In the genomic region with DNA sequence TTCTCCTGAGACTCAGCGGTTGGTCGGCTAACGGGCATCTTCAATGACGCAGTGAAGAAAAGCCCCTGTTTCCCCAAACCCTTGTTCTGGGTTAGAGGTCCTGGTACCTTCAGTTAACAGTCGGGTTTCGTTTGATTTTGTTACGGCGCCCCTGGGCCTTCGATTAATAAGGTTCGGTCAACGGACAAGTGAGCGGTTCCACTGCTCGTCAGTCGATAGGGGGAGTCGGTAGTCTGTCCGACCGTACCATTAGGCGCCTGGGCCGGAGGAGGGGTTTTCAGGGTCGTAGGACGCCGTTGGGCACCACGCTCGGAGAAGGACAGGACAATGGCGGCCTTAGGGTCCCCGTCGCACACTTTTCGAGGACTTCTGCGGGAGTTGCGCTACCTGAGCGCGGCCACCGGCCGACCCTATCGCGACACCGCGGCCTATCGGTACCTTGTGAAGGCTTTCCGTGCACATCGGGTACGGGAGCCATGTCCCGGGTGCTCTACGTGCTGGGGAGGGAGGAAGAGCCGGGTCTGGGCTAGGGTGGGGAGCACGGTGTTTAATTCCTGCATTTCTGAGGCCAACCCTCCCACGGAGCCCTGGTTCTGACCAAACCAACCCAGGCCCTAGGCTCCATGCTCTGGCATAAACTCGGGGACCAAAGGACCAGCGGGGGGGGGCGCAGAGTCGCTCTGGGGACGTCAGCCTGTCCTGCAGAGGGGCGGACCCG, we compare ENCODE assay signal across 1 cellular context.
TF ChIP-seq lines count a peak whose summit lies in the region.

A gene with protein sequence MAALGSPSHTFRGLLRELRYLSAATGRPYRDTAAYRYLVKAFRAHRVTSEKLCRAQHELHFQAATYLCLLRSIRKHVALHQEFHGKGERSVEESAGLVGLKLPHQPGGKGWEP (plus strand): TSS at position 280 of the 718 bp plus-strand sequence. CDS start 48 bp downstream, at position 328.

TF ChIP-seq in HepG2, 621 proteins besides CTCF, POLR2A, EP300 and RAD21 (continued from another document and continues in another):
- TF ChIP-seq, protein P1, sequence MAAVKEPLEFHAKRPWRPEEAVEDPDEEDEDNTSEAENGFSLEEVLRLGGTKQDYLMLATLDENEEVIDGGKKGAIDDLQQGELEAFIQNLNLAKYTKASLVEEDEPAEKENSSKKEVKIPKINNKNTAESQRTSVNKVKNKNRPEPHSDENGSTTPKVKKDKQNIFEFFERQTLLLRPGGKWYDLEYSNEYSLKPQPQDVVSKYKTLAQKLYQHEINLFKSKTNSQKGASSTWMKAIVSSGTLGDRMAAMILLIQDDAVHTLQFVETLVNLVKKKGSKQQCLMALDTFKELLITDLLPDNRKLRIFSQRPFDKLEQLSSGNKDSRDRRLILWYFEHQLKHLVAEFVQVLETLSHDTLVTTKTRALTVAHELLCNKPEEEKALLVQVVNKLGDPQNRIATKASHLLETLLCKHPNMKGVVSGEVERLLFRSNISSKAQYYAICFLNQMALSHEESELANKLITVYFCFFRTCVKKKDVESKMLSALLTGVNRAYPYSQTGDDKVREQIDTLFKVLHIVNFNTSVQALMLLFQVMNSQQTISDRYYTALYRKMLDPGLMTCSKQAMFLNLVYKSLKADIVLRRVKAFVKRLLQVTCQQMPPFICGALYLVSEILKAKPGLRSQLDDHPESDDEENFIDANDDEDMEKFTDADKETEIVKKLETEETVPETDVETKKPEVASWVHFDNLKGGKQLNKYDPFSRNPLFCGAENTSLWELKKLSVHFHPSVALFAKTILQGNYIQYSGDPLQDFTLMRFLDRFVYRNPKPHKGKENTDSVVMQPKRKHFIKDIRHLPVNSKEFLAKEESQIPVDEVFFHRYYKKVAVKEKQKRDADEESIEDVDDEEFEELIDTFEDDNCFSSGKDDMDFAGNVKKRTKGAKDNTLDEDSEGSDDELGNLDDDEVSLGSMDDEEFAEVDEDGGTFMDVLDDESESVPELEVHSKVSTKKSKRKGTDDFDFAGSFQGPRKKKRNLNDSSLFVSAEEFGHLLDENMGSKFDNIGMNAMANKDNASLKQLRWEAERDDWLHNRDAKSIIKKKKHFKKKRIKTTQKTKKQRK (IDR thresholded peaks at IDR 0.05; ENCODE audit: low read length), result no peak
- TF ChIP-seq, protein P2, sequence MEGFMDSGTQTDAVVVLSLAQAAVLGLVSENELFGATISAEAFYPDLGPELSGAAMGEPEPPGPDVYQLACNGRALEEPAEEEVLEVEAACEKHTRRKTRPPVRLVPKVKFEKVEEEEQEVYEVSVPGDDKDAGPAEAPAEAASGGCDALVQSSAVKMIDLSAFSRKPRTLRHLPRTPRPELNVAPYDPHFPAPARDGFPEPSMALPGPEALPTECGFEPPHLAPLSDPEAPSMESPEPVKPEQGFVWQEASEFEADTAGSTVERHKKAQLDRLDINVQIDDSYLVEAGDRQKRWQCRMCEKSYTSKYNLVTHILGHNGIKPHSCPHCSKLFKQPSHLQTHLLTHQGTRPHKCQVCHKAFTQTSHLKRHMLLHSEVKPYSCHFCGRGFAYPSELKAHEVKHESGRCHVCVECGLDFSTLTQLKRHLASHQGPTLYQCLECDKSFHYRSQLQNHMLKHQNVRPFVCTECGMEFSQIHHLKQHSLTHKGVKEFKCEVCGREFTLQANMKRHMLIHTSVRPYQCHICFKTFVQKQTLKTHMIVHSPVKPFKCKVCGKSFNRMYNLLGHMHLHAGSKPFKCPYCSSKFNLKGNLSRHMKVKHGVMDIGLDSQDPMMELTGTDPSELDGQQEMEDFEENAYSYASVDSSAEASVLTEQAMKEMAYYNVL (CRISPR knock-in tag; IDR thresholded peaks at IDR 0.05; ENCODE audit: borderline replicate concordance), result no peak; the same call in 1 of the 2 replicates
- no peak for TF ChIP-seq TOE1 (CRISPR knock-in tag; IDR thresholded peaks at IDR 0.05)
- peak; percentile 78 for TF ChIP-seq POLR2AphosphoS5 (IDR thresholded peaks at IDR 0.05; ENCODE audit: low read depth, low read length)
- peak; percentile 76 for TF ChIP-seq ATF1 (CRISPR knock-in tag; IDR thresholded peaks at IDR 0.05)
- TF ChIP-seq HOXD1 (CRISPR knock-in tag; IDR thresholded peaks at IDR 0.05), result peak; percentile 57; the same call in 1 of the 2 replicates
- TF ChIP-seq, protein P3, sequence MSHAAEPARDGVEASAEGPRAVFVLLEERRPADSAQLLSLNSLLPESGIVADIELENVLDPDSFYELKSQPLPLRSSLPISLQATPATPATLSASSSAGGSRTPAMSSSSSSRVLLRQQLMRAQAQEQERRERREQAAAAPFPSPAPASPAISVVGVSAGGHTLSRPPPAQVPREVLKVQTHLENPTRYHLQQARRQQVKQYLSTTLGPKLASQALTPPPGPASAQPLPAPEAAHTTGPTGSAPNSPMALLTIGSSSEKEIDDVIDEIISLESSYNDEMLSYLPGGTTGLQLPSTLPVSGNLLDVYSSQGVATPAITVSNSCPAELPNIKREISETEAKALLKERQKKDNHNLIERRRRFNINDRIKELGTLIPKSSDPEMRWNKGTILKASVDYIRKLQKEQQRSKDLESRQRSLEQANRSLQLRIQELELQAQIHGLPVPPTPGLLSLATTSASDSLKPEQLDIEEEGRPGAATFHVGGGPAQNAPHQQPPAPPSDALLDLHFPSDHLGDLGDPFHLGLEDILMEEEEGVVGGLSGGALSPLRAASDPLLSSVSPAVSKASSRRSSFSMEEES (CRISPR knock-in tag; IDR thresholded peaks at IDR 0.05), result no peak
- TF ChIP-seq, protein P4, sequence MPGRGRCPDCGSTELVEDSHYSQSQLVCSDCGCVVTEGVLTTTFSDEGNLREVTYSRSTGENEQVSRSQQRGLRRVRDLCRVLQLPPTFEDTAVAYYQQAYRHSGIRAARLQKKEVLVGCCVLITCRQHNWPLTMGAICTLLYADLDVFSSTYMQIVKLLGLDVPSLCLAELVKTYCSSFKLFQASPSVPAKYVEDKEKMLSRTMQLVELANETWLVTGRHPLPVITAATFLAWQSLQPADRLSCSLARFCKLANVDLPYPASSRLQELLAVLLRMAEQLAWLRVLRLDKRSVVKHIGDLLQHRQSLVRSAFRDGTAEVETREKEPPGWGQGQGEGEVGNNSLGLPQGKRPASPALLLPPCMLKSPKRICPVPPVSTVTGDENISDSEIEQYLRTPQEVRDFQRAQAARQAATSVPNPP (CRISPR knock-in tag; IDR thresholded peaks at IDR 0.05), result peak; percentile 70; the same call in 1 of the 2 replicates
- TF ChIP-seq, protein P5, sequence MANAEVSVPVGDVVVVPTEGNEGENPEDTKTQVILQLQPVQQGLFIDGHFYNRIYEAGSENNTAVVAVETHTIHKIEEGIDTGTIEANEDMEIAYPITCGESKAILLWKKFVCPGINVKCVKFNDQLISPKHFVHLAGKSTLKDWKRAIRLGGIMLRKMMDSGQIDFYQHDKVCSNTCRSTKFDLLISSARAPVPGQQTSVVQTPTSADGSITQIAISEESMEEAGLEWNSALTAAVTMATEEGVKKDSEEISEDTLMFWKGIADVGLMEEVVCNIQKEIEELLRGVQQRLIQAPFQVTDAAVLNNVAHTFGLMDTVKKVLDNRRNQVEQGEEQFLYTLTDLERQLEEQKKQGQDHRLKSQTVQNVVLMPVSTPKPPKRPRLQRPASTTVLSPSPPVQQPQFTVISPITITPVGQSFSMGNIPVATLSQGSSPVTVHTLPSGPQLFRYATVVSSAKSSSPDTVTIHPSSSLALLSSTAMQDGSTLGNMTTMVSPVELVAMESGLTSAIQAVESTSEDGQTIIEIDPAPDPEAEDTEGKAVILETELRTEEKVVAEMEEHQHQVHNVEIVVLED (CRISPR knock-in tag; IDR thresholded peaks at IDR 0.05; ENCODE audit: borderline replicate concordance), result peak; percentile 53; the same call in 1 of the 2 replicates
- TF ChIP-seq NR2F1 (CRISPR knock-in tag; IDR thresholded peaks at IDR 0.05), result peak in 1 of 2 experiments; percentile 42; a peak in 1 of 4 replicates
- no peak for TF ChIP-seq SOX6 (IDR thresholded peaks at IDR 0.05)
- peak; percentile 34; the same call in 1 of the 2 replicates for TF ChIP-seq SOX6 (CRISPR knock-in tag; IDR thresholded peaks at IDR 0.05)
- no peak for TF ChIP-seq CAMTA2 (CRISPR knock-in tag; IDR thresholded peaks at IDR 0.05; ENCODE audit: borderline replicate concordance)
- peak; percentile 25; the same call in 1 of the 2 replicates for TF ChIP-seq ISX (CRISPR knock-in tag; conservative IDR thresholded peaks at IDR 0.05)
- TF ChIP-seq, protein P6, sequence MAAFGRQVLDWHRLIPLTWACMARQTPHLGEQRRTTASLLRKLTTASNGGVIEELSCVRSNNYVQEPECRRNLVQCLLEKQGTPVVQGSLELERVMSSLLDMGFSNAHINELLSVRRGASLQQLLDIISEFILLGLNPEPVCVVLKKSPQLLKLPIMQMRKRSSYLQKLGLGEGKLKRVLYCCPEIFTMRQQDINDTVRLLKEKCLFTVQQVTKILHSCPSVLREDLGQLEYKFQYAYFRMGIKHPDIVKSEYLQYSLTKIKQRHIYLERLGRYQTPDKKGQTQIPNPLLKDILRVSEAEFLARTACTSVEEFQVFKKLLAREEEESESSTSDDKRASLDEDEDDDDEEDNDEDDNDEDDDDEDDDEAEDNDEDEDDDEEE (CRISPR knock-in tag; IDR thresholded peaks at IDR 0.05), result peak; percentile 81; the same call in 1 of the 2 replicates
- peak; percentile 60; the same call in 1 of the 2 replicates for TF ChIP-seq RFX5 (IDR thresholded peaks at IDR 0.05; ENCODE audit: low read depth, low read length)
- peak; percentile 29; the same call in 1 of the 2 replicates for TF ChIP-seq TOPORS (CRISPR knock-in tag; IDR thresholded peaks at IDR 0.05)
- TF ChIP-seq, protein P7, sequence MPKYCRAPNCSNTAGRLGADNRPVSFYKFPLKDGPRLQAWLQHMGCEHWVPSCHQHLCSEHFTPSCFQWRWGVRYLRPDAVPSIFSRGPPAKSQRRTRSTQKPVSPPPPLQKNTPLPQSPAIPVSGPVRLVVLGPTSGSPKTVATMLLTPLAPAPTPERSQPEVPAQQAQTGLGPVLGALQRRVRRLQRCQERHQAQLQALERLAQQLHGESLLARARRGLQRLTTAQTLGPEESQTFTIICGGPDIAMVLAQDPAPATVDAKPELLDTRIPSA (CRISPR knock-in tag; IDR thresholded peaks at IDR 0.05; ENCODE audit: borderline replicate concordance), result no peak
- 0 out of 2 replicates have a peak, but pooled peaks have one; percentile 26 for TF ChIP-seq ARHGAP35 (CRISPR knock-in tag; IDR thresholded peaks at IDR 0.05; ENCODE audit: borderline replicate concordance)
- TF ChIP-seq, protein P8, sequence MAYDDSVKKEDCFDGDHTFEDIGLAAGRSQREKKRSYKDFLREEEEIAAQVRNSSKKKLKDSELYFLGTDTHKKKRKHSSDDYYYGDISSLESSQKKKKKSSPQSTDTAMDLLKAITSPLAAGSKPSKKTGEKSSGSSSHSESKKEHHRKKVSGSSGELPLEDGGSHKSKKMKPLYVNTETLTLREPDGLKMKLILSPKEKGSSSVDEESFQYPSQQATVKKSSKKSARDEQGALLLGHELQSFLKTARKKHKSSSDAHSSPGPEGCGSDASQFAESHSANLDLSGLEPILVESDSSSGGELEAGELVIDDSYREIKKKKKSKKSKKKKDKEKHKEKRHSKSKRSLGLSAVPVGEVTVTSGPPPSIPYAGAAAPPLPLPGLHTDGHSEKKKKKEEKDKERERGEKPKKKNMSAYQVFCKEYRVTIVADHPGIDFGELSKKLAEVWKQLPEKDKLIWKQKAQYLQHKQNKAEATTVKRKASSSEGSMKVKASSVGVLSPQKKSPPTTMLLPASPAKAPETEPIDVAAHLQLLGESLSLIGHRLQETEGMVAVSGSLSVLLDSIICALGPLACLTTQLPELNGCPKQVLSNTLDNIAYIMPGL (CRISPR knock-in tag; IDR thresholded peaks at IDR 0.05; ENCODE audit: borderline replicate concordance in 1 of 2, low read depth in 1 of 2), result peak; percentile 79 to 91; a peak in 3 of 4 replicates
- no peak for TF ChIP-seq MTF2 (CRISPR knock-in tag; IDR thresholded peaks at IDR 0.05; ENCODE audit: borderline replicate concordance)
- peak; percentile 63; the same call in 1 of the 2 replicates for TF ChIP-seq PITX1 (CRISPR knock-in tag; IDR thresholded peaks at IDR 0.05)
- TF ChIP-seq ZSCAN12 (CRISPR knock-in tag; IDR thresholded peaks at IDR 0.05), result 0 out of 2 replicates have a peak, but pooled peaks have one; percentile 33
- TF ChIP-seq, protein P9, sequence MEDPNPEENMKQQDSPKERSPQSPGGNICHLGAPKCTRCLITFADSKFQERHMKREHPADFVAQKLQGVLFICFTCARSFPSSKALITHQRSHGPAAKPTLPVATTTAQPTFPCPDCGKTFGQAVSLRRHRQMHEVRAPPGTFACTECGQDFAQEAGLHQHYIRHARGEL (CRISPR knock-in tag; IDR thresholded peaks at IDR 0.05), result 0 out of 2 replicates have a peak, but pooled peaks have one; percentile 75
- TF ChIP-seq, protein P10, sequence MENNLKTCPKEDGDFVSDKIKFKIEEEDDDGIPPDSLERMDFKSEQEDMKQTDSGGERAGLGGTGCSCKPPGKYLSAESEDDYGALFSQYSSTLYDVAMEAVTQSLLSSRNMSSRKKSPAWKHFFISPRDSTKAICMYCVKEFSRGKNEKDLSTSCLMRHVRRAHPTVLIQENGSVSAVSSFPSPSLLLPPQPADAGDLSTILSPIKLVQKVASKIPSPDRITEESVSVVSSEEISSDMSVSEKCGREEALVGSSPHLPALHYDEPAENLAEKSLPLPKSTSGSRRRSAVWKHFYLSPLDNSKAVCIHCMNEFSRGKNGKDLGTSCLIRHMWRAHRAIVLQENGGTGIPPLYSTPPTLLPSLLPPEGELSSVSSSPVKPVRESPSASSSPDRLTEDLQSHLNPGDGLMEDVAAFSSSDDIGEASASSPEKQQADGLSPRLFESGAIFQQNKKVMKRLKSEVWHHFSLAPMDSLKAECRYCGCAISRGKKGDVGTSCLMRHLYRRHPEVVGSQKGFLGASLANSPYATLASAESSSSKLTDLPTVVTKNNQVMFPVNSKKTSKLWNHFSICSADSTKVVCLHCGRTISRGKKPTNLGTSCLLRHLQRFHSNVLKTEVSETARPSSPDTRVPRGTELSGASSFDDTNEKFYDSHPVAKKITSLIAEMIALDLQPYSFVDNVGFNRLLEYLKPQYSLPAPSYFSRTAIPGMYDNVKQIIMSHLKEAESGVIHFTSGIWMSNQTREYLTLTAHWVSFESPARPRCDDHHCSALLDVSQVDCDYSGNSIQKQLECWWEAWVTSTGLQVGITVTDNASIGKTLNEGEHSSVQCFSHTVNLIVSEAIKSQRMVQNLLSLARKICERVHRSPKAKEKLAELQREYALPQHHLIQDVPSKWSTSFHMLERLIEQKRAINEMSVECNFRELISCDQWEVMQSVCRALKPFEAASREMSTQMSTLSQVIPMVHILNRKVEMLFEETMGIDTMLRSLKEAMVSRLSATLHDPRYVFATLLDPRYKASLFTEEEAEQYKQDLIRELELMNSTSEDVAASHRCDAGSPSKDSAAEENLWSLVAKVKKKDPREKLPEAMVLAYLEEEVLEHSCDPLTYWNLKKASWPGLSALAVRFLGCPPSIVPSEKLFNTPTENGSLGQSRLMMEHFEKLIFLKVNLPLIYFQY (CRISPR knock-in tag; IDR thresholded peaks at IDR 0.05; ENCODE audit: borderline replicate concordance), result peak; percentile 52; the same call in 1 of the 2 replicates
- peak; percentile 24 for TF ChIP-seq TBL1XR1 (IDR thresholded peaks at IDR 0.05; ENCODE audit: borderline replicate concordance, low read length, partially characterized antibody)
- TF ChIP-seq KDM5B (CRISPR knock-in tag; IDR thresholded peaks at IDR 0.05; ENCODE audit: borderline replicate concordance), result peak; percentile 56; the same call in 1 of the 2 replicates
- 0 out of 2 replicates have a peak, but pooled peaks have one; percentile 21 for TF ChIP-seq SOX5 (CRISPR knock-in tag; IDR thresholded peaks at IDR 0.05; ENCODE audit: borderline replicate concordance)
- TF ChIP-seq REXO4 (CRISPR knock-in tag; IDR thresholded peaks at IDR 0.05; ENCODE audit: borderline replicate concordance), result 0 out of 2 replicates have a peak, but pooled peaks have one; percentile 63
- TF ChIP-seq DR1 (CRISPR knock-in tag; IDR thresholded peaks at IDR 0.05), result peak; percentile 56
- TF ChIP-seq ZNF746 (CRISPR knock-in tag; IDR thresholded peaks at IDR 0.05), result no peak; the same call in 1 of the 2 replicates
- no peak for TF ChIP-seq SNRNP70 (IDR thresholded peaks at IDR 0.05; ENCODE audit: low read depth, low read length)
- peak; percentile 63; the same call in 1 of the 2 replicates for TF ChIP-seq DMAP1 (CRISPR knock-in tag; IDR thresholded peaks at IDR 0.05)
